1 cellular context compared by ENCODE assay signal in genomic region chr2:191463790-191464189, GRCh38.
TF ChIP-seq lines count a peak whose summit lies in the region.

No MANE protein-coding gene starts in this region.

TF ChIP-seq in HepG2, 621 proteins besides CTCF, POLR2A, EP300 and RAD21 (continued from another document):
- TF ChIP-seq, protein P1, sequence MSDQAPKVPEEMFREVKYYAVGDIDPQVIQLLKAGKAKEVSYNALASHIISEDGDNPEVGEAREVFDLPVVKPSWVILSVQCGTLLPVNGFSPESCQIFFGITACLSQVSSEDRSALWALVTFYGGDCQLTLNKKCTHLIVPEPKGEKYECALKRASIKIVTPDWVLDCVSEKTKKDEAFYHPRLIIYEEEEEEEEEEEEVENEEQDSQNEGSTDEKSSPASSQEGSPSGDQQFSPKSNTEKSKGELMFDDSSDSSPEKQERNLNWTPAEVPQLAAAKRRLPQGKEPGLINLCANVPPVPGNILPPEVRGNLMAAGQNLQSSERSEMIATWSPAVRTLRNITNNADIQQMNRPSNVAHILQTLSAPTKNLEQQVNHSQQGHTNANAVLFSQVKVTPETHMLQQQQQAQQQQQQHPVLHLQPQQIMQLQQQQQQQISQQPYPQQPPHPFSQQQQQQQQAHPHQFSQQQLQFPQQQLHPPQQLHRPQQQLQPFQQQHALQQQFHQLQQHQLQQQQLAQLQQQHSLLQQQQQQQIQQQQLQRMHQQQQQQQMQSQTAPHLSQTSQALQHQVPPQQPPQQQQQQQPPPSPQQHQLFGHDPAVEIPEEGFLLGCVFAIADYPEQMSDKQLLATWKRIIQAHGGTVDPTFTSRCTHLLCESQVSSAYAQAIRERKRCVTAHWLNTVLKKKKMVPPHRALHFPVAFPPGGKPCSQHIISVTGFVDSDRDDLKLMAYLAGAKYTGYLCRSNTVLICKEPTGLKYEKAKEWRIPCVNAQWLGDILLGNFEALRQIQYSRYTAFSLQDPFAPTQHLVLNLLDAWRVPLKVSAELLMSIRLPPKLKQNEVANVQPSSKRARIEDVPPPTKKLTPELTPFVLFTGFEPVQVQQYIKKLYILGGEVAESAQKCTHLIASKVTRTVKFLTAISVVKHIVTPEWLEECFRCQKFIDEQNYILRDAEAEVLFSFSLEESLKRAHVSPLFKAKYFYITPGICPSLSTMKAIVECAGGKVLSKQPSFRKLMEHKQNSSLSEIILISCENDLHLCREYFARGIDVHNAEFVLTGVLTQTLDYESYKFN (CRISPR knock-in tag; conservative IDR thresholded peaks at IDR 0.05) = no peak
- no peak for TF ChIP-seq ZNF768 (CRISPR knock-in tag; IDR thresholded peaks at IDR 0.05)
- TF ChIP-seq ZFAT (CRISPR knock-in tag; conservative IDR thresholded peaks at IDR 0.05) = no peak
